In genomic region chr12:65335021-65335714, GRCh38 we compare ENCODE assay signal across 1 cellular context.
TF ChIP-seq lines count a peak whose summit lies in the region.

No MANE protein-coding gene starts in this region.

TF ChIP-seq in HepG2, 621 proteins besides CTCF, POLR2A, EP300 and RAD21 (continued from another document and continues in another):
- TF ChIP-seq, protein P1, sequence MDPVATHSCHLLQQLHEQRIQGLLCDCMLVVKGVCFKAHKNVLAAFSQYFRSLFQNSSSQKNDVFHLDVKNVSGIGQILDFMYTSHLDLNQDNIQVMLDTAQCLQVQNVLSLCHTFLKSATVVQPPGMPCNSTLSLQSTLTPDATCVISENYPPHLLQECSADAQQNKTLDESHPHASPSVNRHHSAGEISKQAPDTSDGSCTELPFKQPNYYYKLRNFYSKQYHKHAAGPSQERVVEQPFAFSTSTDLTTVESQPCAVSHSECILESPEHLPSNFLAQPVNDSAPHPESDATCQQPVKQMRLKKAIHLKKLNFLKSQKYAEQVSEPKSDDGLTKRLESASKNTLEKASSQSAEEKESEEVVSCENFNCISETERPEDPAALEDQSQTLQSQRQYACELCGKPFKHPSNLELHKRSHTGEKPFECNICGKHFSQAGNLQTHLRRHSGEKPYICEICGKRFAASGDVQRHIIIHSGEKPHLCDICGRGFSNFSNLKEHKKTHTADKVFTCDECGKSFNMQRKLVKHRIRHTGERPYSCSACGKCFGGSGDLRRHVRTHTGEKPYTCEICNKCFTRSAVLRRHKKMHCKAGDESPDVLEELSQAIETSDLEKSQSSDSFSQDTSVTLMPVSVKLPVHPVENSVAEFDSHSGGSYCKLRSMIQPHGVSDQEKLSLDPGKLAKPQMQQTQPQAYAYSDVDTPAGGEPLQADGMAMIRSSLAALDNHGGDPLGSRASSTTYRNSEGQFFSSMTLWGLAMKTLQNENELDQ (CRISPR knock-in tag; IDR thresholded peaks at IDR 0.05; ENCODE audit: borderline replicate concordance), result no peak
- TF ChIP-seq HCFC1 (IDR thresholded peaks at IDR 0.05; ENCODE audit: low read depth, low read length) (no peak), MAZ (IDR thresholded peaks at IDR 0.05; ENCODE audit: borderline replicate concordance, low read depth, low read length) (0 out of 2 replicates have a peak, but pooled peaks have one; percentile 32), MAZ (CRISPR knock-in tag; IDR thresholded peaks at IDR 0.05; ENCODE audit: low read depth) (peak; percentile 58; the same call in 1 of the 2 replicates), NFIC (IDR thresholded peaks at IDR 0.05; ENCODE audit: low read length) (peak; percentile 43; the same call in 1 of the 2 replicates), SMAD3 (CRISPR knock-in tag; IDR thresholded peaks at IDR 0.05) (0 out of 2 replicates have a peak, but pooled peaks have one; percentile 66), ZNF232 (CRISPR knock-in tag; IDR thresholded peaks at IDR 0.05; ENCODE audit: borderline replicate concordance) (peak; percentile 90), ELF4 (CRISPR knock-in tag; IDR thresholded peaks at IDR 0.05; ENCODE audit: borderline replicate concordance) (peak; percentile 36; the same call in 1 of the 2 replicates), MLXIP (CRISPR knock-in tag; IDR thresholded peaks at IDR 0.05; ENCODE audit: borderline replicate concordance) (no peak), MXD4 (CRISPR knock-in tag; IDR thresholded peaks at IDR 0.05) (no peak), ZSCAN20 (CRISPR knock-in tag; IDR thresholded peaks at IDR 0.05; ENCODE audit: borderline replicate concordance) (no peak), GLI4 (CRISPR knock-in tag; IDR thresholded peaks at IDR 0.05; ENCODE audit: borderline replicate concordance) (no peak), SOX6 (IDR thresholded peaks at IDR 0.05) (no peak), SOX6 (CRISPR knock-in tag; IDR thresholded peaks at IDR 0.05) (peak; percentile 77; the same call in 1 of the 2 replicates), RCOR2 (CRISPR knock-in tag; IDR thresholded peaks at IDR 0.05) (peak; percentile 73), ZKSCAN8 (CRISPR knock-in tag; IDR thresholded peaks at IDR 0.05; ENCODE audit: borderline replicate concordance) (peak; percentile 72; the same call in 1 of the 2 replicates), CSRNP1 (CRISPR knock-in tag; IDR thresholded peaks at IDR 0.05) (no peak), ZNF549 (CRISPR knock-in tag; IDR thresholded peaks at IDR 0.05) (no peak), FOXC1 (CRISPR knock-in tag; IDR thresholded peaks at IDR 0.05; ENCODE audit: borderline replicate concordance) (no peak), CHD4 (IDR thresholded peaks at IDR 0.05; ENCODE audit: borderline replicate concordance, low read length) (peak; percentile 36; the same call in 1 of the 2 replicates), TEAD3 (CRISPR knock-in tag; optimal IDR thresholded peaks at IDR 0.05; ENCODE audit: borderline replicate concordance) (peak; percentile 52), HOXA5 (CRISPR knock-in tag; IDR thresholded peaks at IDR 0.05) (0 out of 2 replicates have a peak, but pooled peaks have one; percentile 41), MZF1 (CRISPR knock-in tag; IDR thresholded peaks at IDR 0.05; ENCODE audit: borderline replicate concordance) (no peak), ZNF34 (CRISPR knock-in tag; IDR thresholded peaks at IDR 0.05; ENCODE audit: borderline replicate concordance) (0 out of 2 replicates have a peak, but pooled peaks have one; percentile 59), FOXP1 (IDR thresholded peaks at IDR 0.05) (no peak), FOXP1 (CRISPR knock-in tag; IDR thresholded peaks at IDR 0.05) (peak; percentile 61; the same call in 1 of the 2 replicates), CEBPG (CRISPR knock-in tag; IDR thresholded peaks at IDR 0.05) (peak; percentile 97), KLF9 (CRISPR knock-in tag; IDR thresholded peaks at IDR 0.05; ENCODE audit: low read depth) (0 out of 2 replicates have a peak, but pooled peaks have one; percentile 34), KAT7 (CRISPR knock-in tag; IDR thresholded peaks at IDR 0.05; ENCODE audit: borderline replicate concordance) (0 out of 2 replicates have a peak, but pooled peaks have one; percentile 54), ZNF10 (CRISPR knock-in tag; IDR thresholded peaks at IDR 0.05; ENCODE audit: borderline replicate concordance, low read depth) (no peak), ELF3 (CRISPR knock-in tag; IDR thresholded peaks at IDR 0.05) (peak; percentile 84), NFYB (CRISPR knock-in tag; IDR thresholded peaks at IDR 0.05) (no peak), TARDBP (CRISPR knock-in tag; IDR thresholded peaks at IDR 0.05) (peak; percentile 43; the same call in 1 of the 2 replicates), ZBTB43 (CRISPR knock-in tag; conservative IDR thresholded peaks at IDR 0.05) (peak; percentile 81), KLF15 (CRISPR knock-in tag; IDR thresholded peaks at IDR 0.05; ENCODE audit: borderline replicate concordance) (no peak), HOMEZ (CRISPR knock-in tag; IDR thresholded peaks at IDR 0.05; ENCODE audit: low read depth) (peak; percentile 82), ZSCAN31 (CRISPR knock-in tag; IDR thresholded peaks at IDR 0.05; ENCODE audit: low read depth) (peak; percentile 56; the same call in 1 of the 2 replicates), ZNF24 (IDR thresholded peaks at IDR 0.05) (no peak), RXRB (CRISPR knock-in tag; IDR thresholded peaks at IDR 0.05; ENCODE audit: borderline replicate concordance) (peak; percentile 65), ZNF317 (CRISPR knock-in tag; IDR thresholded peaks at IDR 0.05) (0 out of 2 replicates have a peak, but pooled peaks have one; percentile 25), CEBPB (IDR thresholded peaks at IDR 0.05; ENCODE audit: borderline replicate concordance, low read depth, low read length) (peak; percentile 90), ZNF431 (CRISPR knock-in tag; IDR thresholded peaks at IDR 0.05; ENCODE audit: borderline replicate concordance, low read depth) (peak; percentile 34; the same call in 1 of the 2 replicates)
- TF ChIP-seq, protein P2, sequence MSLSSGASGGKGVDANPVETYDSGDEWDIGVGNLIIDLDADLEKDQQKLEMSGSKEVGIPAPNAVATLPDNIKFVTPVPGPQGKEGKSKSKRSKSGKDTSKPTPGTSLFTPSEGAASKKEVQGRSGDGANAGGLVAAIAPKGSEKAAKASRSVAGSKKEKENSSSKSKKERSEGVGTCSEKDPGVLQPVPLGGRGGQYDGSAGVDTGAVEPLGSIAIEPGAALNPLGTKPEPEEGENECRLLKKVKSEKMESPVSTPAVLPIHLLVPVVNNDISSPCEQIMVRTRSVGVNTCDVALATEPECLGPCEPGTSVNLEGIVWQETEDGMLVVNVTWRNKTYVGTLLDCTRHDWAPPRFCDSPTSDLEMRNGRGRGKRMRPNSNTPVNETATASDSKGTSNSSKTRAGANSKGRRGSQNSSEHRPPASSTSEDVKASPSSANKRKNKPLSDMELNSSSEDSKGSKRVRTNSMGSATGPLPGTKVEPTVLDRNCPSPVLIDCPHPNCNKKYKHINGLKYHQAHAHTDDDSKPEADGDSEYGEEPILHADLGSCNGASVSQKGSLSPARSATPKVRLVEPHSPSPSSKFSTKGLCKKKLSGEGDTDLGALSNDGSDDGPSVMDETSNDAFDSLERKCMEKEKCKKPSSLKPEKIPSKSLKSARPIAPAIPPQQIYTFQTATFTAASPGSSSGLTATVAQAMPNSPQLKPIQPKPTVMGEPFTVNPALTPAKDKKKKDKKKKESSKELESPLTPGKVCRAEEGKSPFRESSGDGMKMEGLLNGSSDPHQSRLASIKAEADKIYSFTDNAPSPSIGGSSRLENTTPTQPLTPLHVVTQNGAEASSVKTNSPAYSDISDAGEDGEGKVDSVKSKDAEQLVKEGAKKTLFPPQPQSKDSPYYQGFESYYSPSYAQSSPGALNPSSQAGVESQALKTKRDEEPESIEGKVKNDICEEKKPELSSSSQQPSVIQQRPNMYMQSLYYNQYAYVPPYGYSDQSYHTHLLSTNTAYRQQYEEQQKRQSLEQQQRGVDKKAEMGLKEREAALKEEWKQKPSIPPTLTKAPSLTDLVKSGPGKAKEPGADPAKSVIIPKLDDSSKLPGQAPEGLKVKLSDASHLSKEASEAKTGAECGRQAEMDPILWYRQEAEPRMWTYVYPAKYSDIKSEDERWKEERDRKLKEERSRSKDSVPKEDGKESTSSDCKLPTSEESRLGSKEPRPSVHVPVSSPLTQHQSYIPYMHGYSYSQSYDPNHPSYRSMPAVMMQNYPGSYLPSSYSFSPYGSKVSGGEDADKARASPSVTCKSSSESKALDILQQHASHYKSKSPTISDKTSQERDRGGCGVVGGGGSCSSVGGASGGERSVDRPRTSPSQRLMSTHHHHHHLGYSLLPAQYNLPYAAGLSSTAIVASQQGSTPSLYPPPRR (CRISPR knock-in tag; IDR thresholded peaks at IDR 0.05; ENCODE audit: borderline replicate concordance), result no peak
- TF ChIP-seq, protein P3, sequence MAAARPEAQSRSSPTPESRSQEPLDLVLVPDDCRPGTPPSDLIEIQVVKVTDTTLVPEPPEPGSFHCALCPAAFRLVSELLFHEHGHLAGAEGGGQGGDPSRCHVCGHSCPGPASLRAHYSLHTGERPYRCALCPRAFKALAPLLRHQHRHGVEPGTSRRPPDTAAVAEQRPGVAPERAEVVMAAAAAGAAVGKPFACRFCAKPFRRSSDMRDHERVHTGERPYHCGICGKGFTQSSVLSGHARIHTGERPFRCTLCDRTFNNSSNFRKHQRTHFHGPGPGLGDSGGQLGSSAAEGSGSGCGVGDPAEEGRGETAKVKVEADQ (CRISPR knock-in tag; IDR thresholded peaks at IDR 0.05; ENCODE audit: borderline replicate concordance), result no peak
- TF ChIP-seq, protein P4, sequence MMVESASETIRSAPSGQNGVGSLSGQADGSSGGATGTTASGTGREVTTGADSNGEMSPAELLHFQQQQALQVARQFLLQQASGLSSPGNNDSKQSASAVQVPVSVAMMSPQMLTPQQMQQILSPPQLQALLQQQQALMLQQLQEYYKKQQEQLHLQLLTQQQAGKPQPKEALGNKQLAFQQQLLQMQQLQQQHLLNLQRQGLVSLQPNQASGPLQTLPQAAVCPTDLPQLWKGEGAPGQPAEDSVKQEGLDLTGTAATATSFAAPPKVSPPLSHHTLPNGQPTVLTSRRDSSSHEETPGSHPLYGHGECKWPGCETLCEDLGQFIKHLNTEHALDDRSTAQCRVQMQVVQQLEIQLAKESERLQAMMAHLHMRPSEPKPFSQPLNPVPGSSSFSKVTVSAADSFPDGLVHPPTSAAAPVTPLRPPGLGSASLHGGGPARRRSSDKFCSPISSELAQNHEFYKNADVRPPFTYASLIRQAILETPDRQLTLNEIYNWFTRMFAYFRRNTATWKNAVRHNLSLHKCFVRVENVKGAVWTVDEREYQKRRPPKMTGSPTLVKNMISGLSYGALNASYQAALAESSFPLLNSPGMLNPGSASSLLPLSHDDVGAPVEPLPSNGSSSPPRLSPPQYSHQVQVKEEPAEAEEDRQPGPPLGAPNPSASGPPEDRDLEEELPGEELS (CRISPR knock-in tag; IDR thresholded peaks at IDR 0.05), result peak; percentile 82
